ENCODE assay signal across 23 cellular contexts in the genomic region with DNA sequence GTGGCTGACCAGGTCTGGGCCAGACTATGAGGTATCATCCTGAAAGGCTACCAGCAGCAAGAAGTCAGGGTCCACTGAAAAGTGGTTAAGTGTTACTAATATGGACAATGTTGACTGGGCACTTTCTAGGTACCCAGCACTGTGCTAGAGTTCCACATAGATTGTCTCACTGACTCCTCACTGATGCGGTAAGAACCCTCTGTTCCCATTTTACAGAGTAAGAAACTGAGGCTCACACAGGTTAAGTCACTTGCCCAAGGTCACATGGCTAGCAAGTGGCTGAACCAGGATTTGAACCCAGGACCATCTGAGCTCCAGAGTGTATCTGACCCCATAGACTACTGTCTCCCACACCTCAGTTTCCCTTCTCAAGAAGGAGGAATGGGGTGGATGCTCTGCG. TPM values are rescaled to one million over a fixed set of nuclear protein-coding genes. Genes with fewer than 3 reads are reported as not detected.
"Had no signal": no experiment of that assay in that cellular context is flagged by ENCODE, and none has a peak within 500 bp of the region (broad histone marks: within the 10 kb centered on the region; RNA-seq: fewer than 3 reads in every experiment).

No MANE protein-coding gene starts in this region.

- FAIRE-seq: colon, endothelial cell of umbilical vein, frontal cortex, kidney had no signal

- H3K36me3 ChIP-seq: esophagus muscularis mucosa, gastroesophageal sphincter, heart left ventricle, left lung, lower lobe of right lung had no signal

- ATAC-seq: foreskin keratinocyte, gastroesophageal sphincter, heart left ventricle, left cardiac atrium, left lung, left ventricle myocardium superior, lower lobe of right lung, mucosa of descending colon had no signal

- H3K9me3 ChIP-seq: esophagus muscularis mucosa, gastroesophageal sphincter, heart left ventricle, left lung, lower lobe of right lung, mucosa of descending colon had no signal

- H3K4me2 ChIP-seq: hepatocyte had no signal

- H2AFZ ChIP-seq: hepatocyte had no signal

- H3K27ac ChIP-seq: coronary artery, dorsolateral prefrontal cortex, esophagus muscularis mucosa, foreskin keratinocyte, gastroesophageal sphincter, heart left ventricle, hepatocyte, left lung, lower lobe of right lung had no signal

- DNase-seq: dermis blood vessel endothelial cell; dorsolateral prefrontal cortex; effector CD4-positive, alpha-beta T cell; effector memory CD4-positive, alpha-beta T cell; foreskin keratinocyte; heart left ventricle; hypothalamus; immature natural killer cell; islet precursor cell; kidney; left cardiac atrium; left lung; left ventricle myocardium superior; lower lobe of right lung; mesenchymal stem cell; mucosa of descending colon had no signal

- H3K27me3 ChIP-seq: dorsolateral prefrontal cortex, esophagus muscularis mucosa, foreskin keratinocyte, gastroesophageal sphincter, hepatocyte had no signal

- H3K4me3 ChIP-seq: coronary artery, dorsolateral prefrontal cortex, esophagus muscularis mucosa, gastroesophageal sphincter, heart left ventricle, hepatocyte, left lung, lower lobe of right lung, mucosa of descending colon had no signal

RNA-seq across cellular contexts. Expression of a gene that starts 36.3 kb away (rescaled TPM):
- polyA plus RNA-seq: immature natural killer cell had no signal
